8 cellular contexts compared by ENCODE assay signal in genomic region chr4:16225681-16225995, GRCh38. TPM values are rescaled to one million over a fixed set of nuclear protein-coding genes. Genes with fewer than 3 reads are reported as not detected.
DNase-seq lines count a peak whose midpoint lies in the region; TF ChIP-seq lines count a peak whose summit lies in the region.

No MANE protein-coding gene starts in this region.

- H3K27ac ChIP-seq in OCI-LY3 (ENCODE audit: low read length) (peak overlapping the region; percentile 25), prostate gland (peak overlapping the region; percentile 93 to 96)

- H3K27me3 ChIP-seq in OCI-LY3 (ENCODE audit: low read depth, low read length): no peaks in the 10 kb centered on the region
- H3K27me3 ChIP-seq in prostate gland (replicated peaks; ENCODE audit: insufficient read depth): no peaks in the 10 kb centered on the region

- no peak for TF ChIP-seq CTCF in OCI-LY3 (IDR thresholded peaks at IDR 0.05; ENCODE audit: low read depth, low read length)
- no peak for TF ChIP-seq CTCF in prostate gland (IDR thresholded peaks at IDR 0.05)

- peaks cover 24% of the 10 kb centered on the region; the same call in 1 of the 2 replicates for H4K20me1 ChIP-seq in OCI-LY3 (ENCODE audit: insufficient read depth, low read length)

- H3K4me1 ChIP-seq in OCI-LY3 (ENCODE audit: low read length): peaks cover 11% of the 10 kb centered on the region
- no peaks in the 10 kb centered on the region for H3K4me1 ChIP-seq in prostate gland (replicated peaks)

- H3K9ac ChIP-seq in OCI-LY3 (ENCODE audit: low read length): peak overlapping the region; percentile 82

- H2AFZ ChIP-seq in OCI-LY3 (ENCODE audit: low read depth, low read length): 0 out of 2 replicates have a peak overlapping the region, but pooled peaks have one; percentile 10

- DNase-seq in NCI-H345 (lab: John Stamatoyannopoulos, UW): peak; percentile 30
- DNase-seq in NCI-H345 treated with DMSO at 0.1 percent for 48 hours (lab: John Stamatoyannopoulos, UW; ENCODE audit: unreplicated experiment): no peak
- no peak for DNase-seq in erythroblast (lab: John Stamatoyannopoulos, UW)
- no peak for DNase-seq in prostate gland (ENCODE audit: low spot score)
- DNase-seq in glomerular visceral epithelial cell (ENCODE audit: extremely low spot score): no peak
- DNase-seq in stimulated activated CD4-positive, alpha-beta T cell treated with anti-CD3 and anti-CD28 coated beads, Interleukin-2, amount 100 ng/mL, for 24 hours: no peak
- DNase-seq in NCI-H2107 treated with DMSO at 0.1 percent for 48 hours (lab: John Stamatoyannopoulos, UW; ENCODE audit: unreplicated experiment): no peak

- peaks cover 59% of the 10 kb centered on the region for H3K79me2 ChIP-seq in OCI-LY3 (ENCODE audit: low read length)

- TF ChIP-seq POLR2A in erythroblast (IDR thresholded peaks at IDR 0.05; ENCODE audit: low read length) (peak; percentile 28), prostate gland (IDR thresholded peaks at IDR 0.05) (no peak)

- WGBS in prostate gland: under 1% methylated on average over 9 of the region's 9 CpGs

- no peaks in the 10 kb centered on the region for H3K9me3 ChIP-seq in OCI-LY3 (ENCODE audit: insufficient read depth, low read length)
- no peaks in the 10 kb centered on the region for H3K9me3 ChIP-seq in prostate gland

- peak overlapping the region; percentile 93 for H3K4me3 ChIP-seq in OCI-LY3 (ENCODE audit: low read length)
- peak overlapping the region; percentile 61 to 89 for H3K4me3 ChIP-seq in prostate gland

- H3K36me3 ChIP-seq in OCI-LY3 (replicated peaks; ENCODE audit: low read depth, low read length) (peaks cover 3% of the 10 kb centered on the region), prostate gland (no peaks in the 10 kb centered on the region)

- intact Hi-C loops in prostate gland (cut with DNase I): no loop called here

- H3K4me2 ChIP-seq in OCI-LY3 (ENCODE audit: low read length): peak overlapping the region; percentile 92

RNA-seq across cellular contexts. Expression of gene TAPT1, which starts 0.6 kb away (rescaled TPM):
- total RNA-seq in prostate gland: 10 to 100 TPM; 16.2 to 48.6 TPM
